In the genomic region with DNA sequence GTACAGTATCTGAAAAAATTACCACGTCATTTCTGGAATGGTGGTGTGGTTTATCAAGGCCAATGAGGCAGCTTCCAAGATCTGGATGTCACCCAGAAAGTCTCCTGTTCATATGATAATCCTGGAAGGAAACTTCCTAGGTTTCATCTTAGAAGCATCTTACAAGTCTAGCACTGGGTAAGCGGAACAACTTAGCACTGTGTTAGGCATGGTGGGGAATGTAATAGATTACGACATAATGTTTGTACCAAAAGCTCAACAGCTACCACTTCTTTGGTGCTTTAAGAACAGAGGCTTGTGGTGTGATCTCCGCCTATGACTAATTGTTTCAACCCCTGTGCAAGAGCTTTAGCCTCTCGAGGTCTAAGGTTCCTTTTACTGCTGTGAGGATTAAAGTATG, we compare ENCODE assay signal across 24 cellular contexts.
"Had no signal": no experiment of that assay in that cellular context is flagged by ENCODE, and none has a peak within 500 bp of the region (broad histone marks: within the 10 kb centered on the region; RNA-seq: fewer than 3 reads in every experiment).

No MANE protein-coding gene starts in this region.

- H3K27ac ChIP-seq: esophagus squamous epithelium, heart right ventricle, left ventricle myocardium inferior, sigmoid colon, stomach, thyroid gland, upper lobe of right lung had no signal

- H3K36me3 ChIP-seq: esophagus squamous epithelium, sigmoid colon, stomach, thyroid gland had no signal

- ATAC-seq: activated CD4-positive, alpha-beta T cell treated with anti-CD3 and anti-CD28 coated beads for 36 hours; activated CD8-positive, alpha-beta memory T cell treated with anti-CD3 and anti-CD28 coated beads, Interleukin-2, amount 10 ng/mL, durations not matched to agents 7 days and 5 days; activated CD8-positive, alpha-beta T cell treated with anti-CD3 and anti-CD28 coated beads, Interleukin-2, amount 10 ng/mL, durations not matched to agents 7 days and 5 days; activated naive CD8-positive, alpha-beta T cell treated with anti-CD3 and anti-CD28 coated beads, Interleukin-2, amount 50 U/mL, for 24 hours; heart right ventricle; mucosa of descending colon; natural killer cell treated with Interleukin-12 subunit alpha and Interleukin-12 subunit beta and Interleukin-15 and Interleukin-18, amount 100 ng/mL, for 72 hours; stimulated activated naive B cell treated with anti-CD40 and anti-IgM and Interleukin-4, amounts not matched to agents 10 μg/mL and 1 μg/mL and 100 μg/mL, for 72 hours; upper lobe of right lung had no signal

- DNase-seq: activated CD4-positive, alpha-beta T cell treated with anti-CD3 and anti-CD28 coated beads for 36 hours; activated CD4-positive, CD25-positive, alpha-beta regulatory T cell; activated CD8-positive, alpha-beta memory T cell treated with anti-CD3 and anti-CD28 coated beads, Interleukin-2, amount 10 ng/mL, durations not matched to agents 7 days and 5 days; activated CD8-positive, alpha-beta T cell treated with anti-CD3 and anti-CD28 coated beads, Interleukin-2, amount 10 ng/mL, durations not matched to agents 7 days and 5 days; activated naive CD8-positive, alpha-beta T cell treated with anti-CD3 and anti-CD28 coated beads, Interleukin-2, amount 50 U/mL, for 24 hours; activated T-cell treated with anti-CD3 and anti-CD28 coated beads, Interleukin-2, amount 50 U/mL, for 48 hours; dermis blood vessel endothelial cell; effector CD4-positive, alpha-beta T cell; esophagus squamous epithelium; foreskin melanocyte; heart right ventricle; left ventricle myocardium inferior; mesendoderm; mucosa of descending colon; posterior cingulate gyrus; sigmoid colon; stimulated activated CD4-positive, alpha-beta T cell treated with anti-CD3 and anti-CD28 coated beads, Interleukin-15, amount 100 ng/mL, for 24 hours; stimulated activated CD4-positive, alpha-beta T cell treated with anti-CD3 and anti-CD28 coated beads, Interleukin-2, amount 100 ng/mL, for 24 hours; stimulated activated naive B cell treated with anti-CD40 and anti-IgM and Interleukin-4, amounts not matched to agents 10 μg/mL and 1 μg/mL and 100 μg/mL, for 72 hours; stomach; thyroid gland; upper lobe of right lung had no signal

- H3K4me1 ChIP-seq: esophagus squamous epithelium, heart right ventricle, left ventricle myocardium inferior, sigmoid colon, stomach, thyroid gland, upper lobe of right lung had no signal

- H3K9me3 ChIP-seq: esophagus squamous epithelium, heart right ventricle, left ventricle myocardium inferior, mucosa of descending colon, sigmoid colon, stomach, thyroid gland, upper lobe of right lung had no signal

- H3K4me3 ChIP-seq: esophagus squamous epithelium, heart right ventricle, left ventricle myocardium inferior, lung, mucosa of descending colon, sigmoid colon, stomach, thyroid gland, upper lobe of right lung had no signal

- H3K27me3 ChIP-seq: esophagus squamous epithelium, heart right ventricle, sigmoid colon, stomach, thyroid gland, upper lobe of right lung had no signal
